In genomic region chr1:89843279-89844121, GRCh38 we compare ENCODE assay signal across 8 cellular contexts. TPM values are rescaled to one million over a fixed set of nuclear protein-coding genes. Genes with fewer than 3 reads are reported as not detected.
DNase-seq lines count a peak whose midpoint lies in the region; ATAC-seq and TF ChIP-seq lines count a peak whose summit lies in the region.

No MANE protein-coding gene starts in this region.

- no peaks in the 10 kb centered on the region for H3K9me3 ChIP-seq in CD4-positive, CD25-positive, alpha-beta regulatory T cell (ENCODE audit: control insufficient read depth in 2 of 2, low read length in 2 of 2)
- H3K9me3 ChIP-seq in OCI-LY1 (ENCODE audit: low read length) (no peaks in the 10 kb centered on the region), esophagus squamous epithelium (no peaks in the 10 kb centered on the region)
- no peaks in the 10 kb centered on the region for H3K9me3 ChIP-seq in naive thymus-derived CD4-positive, alpha-beta T cell (ENCODE audit: control insufficient read depth in 2 of 3, low read length in 3 of 3)

- intact Hi-C loops in esophagus squamous epithelium (cut with DNase I), result no loop called here
- intact Hi-C loops in naive thymus-derived CD4-positive, alpha-beta T cell (cut with micrococcal nuclease), result loop anchor here (1.0 to 10.0 kb wide), 17 partner anchors 12 to 951 kb away; partner anchors contain the start of genes LRRC8D (in 2 of the 2), ZNF326 (in 2 of the 2), GTF2B (in 1 of the 2) and LRRC8B (in 1 of the 2)

- peak overlapping the region; percentile 73 for H3K27ac ChIP-seq in CD4-positive, CD25-positive, alpha-beta regulatory T cell (ENCODE audit: insufficient read depth, low read length, poor library complexity, severe bottlenecking)
- H3K27ac ChIP-seq in OCI-LY1 (ENCODE audit: low read depth, low read length, poor library complexity, severe bottlenecking) (peak overlapping the region; percentile 80), esophagus squamous epithelium (peak overlapping the region; percentile 78 to 92 (median 84))
- peak overlapping the region; percentile 87 for H3K27ac ChIP-seq in naive thymus-derived CD4-positive, alpha-beta T cell (ENCODE audit: low read depth, low read length)

- H3F3A ChIP-seq in OCI-LY1 (ENCODE audit: insufficient read depth, low read length), result 0 out of 2 replicates have a peak, but pooled peaks cover 6% of the 10 kb centered on the region

- H3K27me3 Mint-ChIP-seq in CD4-positive, CD25-positive, alpha-beta regulatory T cell, result no peaks in the 10 kb centered on the region
- H3K27me3 Mint-ChIP-seq in naive thymus-derived CD4-positive, alpha-beta T cell, result no peaks in the 10 kb centered on the region

- peak overlapping the region; percentile 95 to 96 (median 95) for H3K27ac Mint-ChIP-seq in CD4-positive, CD25-positive, alpha-beta regulatory T cell
- H3K27ac Mint-ChIP-seq in naive thymus-derived CD4-positive, alpha-beta T cell, result peak overlapping the region; percentile 83 to 98 (median 94)

- H3K4me3 ChIP-seq in CD4-positive, CD25-positive, alpha-beta regulatory T cell (ENCODE audit: low read depth, low read length), result peak overlapping the region; percentile 86
- H3K4me3 ChIP-seq in OCI-LY1 (ENCODE audit: low read depth, low read length, poor library complexity, severe bottlenecking) (peak overlapping the region; percentile 77), esophagus squamous epithelium (peak overlapping the region; percentile 64 to 92 (median 80))
- H3K4me3 ChIP-seq in naive thymus-derived CD4-positive, alpha-beta T cell (ENCODE audit: low read length), result peak overlapping the region; percentile 69

- no peaks in the 10 kb centered on the region for H4K20me1 ChIP-seq in OCI-LY1 (ENCODE audit: insufficient read depth, low read length)

- no peaks in the 10 kb centered on the region for H3K9me3 Mint-ChIP-seq in CD4-positive, CD25-positive, alpha-beta regulatory T cell
- no peaks in the 10 kb centered on the region for H3K9me3 Mint-ChIP-seq in naive thymus-derived CD4-positive, alpha-beta T cell

- H3K36me3 Mint-ChIP-seq in CD4-positive, CD25-positive, alpha-beta regulatory T cell, result no peaks in the 10 kb centered on the region
- peaks cover 0 to 15% (median 4%) of the 10 kb centered on the region in 5 donors for H3K36me3 Mint-ChIP-seq in naive thymus-derived CD4-positive, alpha-beta T cell

- POLR2A ChIA-PET in naive thymus-derived CD4-positive, alpha-beta T cell (lab: Charles Lee), result interaction anchor here (0.5 to 4.3 kb wide), 23 partner anchors 9 to 735 kb away, joined by 3 to 47 read pairs (median 4); partner anchors contain the start of genes LRRC8C and LRRC8D

- DNase-seq in CD4-positive, CD25-positive, alpha-beta regulatory T cell, result peak; percentile 67 to 90 (median 79)
- DNase-seq in activated T-cell treated with anti-CD3 and anti-CD28 coated beads, Interleukin-2, amount 50 U/mL, for 1 hour, result peak; percentile 83
- peak; percentile 10 for DNase-seq in esophagus squamous epithelium (lab: John Stamatoyannopoulos, UW)
- peak; percentile 68 to 82 (median 78) for DNase-seq in naive thymus-derived CD4-positive, alpha-beta T cell
- peak; percentile 75 for DNase-seq in stimulated activated naive CD4-positive, alpha-beta T cell treated with Interleukin-2 at 50 U/mL for 16 hours (lab: John Stamatoyannopoulos, UW)

- WGBS in esophagus squamous epithelium, 2 donors, result 0 to 1% methylated on average over 24 to 26 of the region's 63 CpGs

- CTCF ChIA-PET in naive thymus-derived CD4-positive, alpha-beta T cell (lab: Charles Lee), result interaction anchor here (0.6 to 3.2 kb wide), 16 partner anchors 11 to 157 kb away, joined by 3 to 17 read pairs (median 3); partner anchors contain the start of gene LRRC8D

- peak overlapping the region; percentile 86 for H3K9ac ChIP-seq in OCI-LY1 (ENCODE audit: low read length)

- H3K4me2 ChIP-seq in OCI-LY1 (ENCODE audit: low read length), result peak overlapping the region; percentile 92

- ATAC-seq in CD4-positive, CD25-positive, alpha-beta regulatory T cell (ENCODE audit: low read depth in 2 of 2), result peak; percentile 88 to 90
- peak; percentile 91 for ATAC-seq in GM19324 (IDR thresholded peaks at IDR 0.05; ENCODE audit: low FRiP score, unreplicated experiment)
- ATAC-seq in HG03442 (IDR thresholded peaks at IDR 0.05; ENCODE audit: unreplicated experiment), result peak; percentile 85
- ATAC-seq in naive thymus-derived CD4-positive, alpha-beta T cell, result peak; percentile 93

- TF ChIP-seq CTCF in OCI-LY1 (IDR thresholded peaks at IDR 0.05; ENCODE audit: low read length) (peak; percentile 68), esophagus squamous epithelium (IDR thresholded peaks at IDR 0.05) (peak; percentile 46 to 85 (median 72))

- H3K4me1 ChIP-seq in CD4-positive, CD25-positive, alpha-beta regulatory T cell (ENCODE audit: control insufficient read depth, insufficient read depth, low read length, poor library complexity, severe bottlenecking), result peaks cover 51% of the 10 kb centered on the region
- H3K4me1 ChIP-seq in OCI-LY1 (ENCODE audit: insufficient read depth, low read length, severe bottlenecking), result peaks cover 58% of the 10 kb centered on the region
- peaks cover 0 to 23% (median 8%) of the 10 kb centered on the region in 3 donors for H3K4me1 ChIP-seq in esophagus squamous epithelium
- peaks cover 20 to 30% of the 10 kb centered on the region in 2 donors for H3K4me1 ChIP-seq in naive thymus-derived CD4-positive, alpha-beta T cell (ENCODE audit: control insufficient read depth in 2 of 2, insufficient read depth in 2 of 2, low read length in 2 of 2)

- H3K4me3 Mint-ChIP-seq in CD4-positive, CD25-positive, alpha-beta regulatory T cell, result peak overlapping the region; percentile 94 to 98 (median 95)
- peak overlapping the region; percentile 88 to 97 (median 96) for H3K4me3 Mint-ChIP-seq in naive thymus-derived CD4-positive, alpha-beta T cell

- peaks cover 25 to 55% (median 38%) of the 10 kb centered on the region in 4 donors for H3K4me1 Mint-ChIP-seq in CD4-positive, CD25-positive, alpha-beta regulatory T cell
- H3K4me1 Mint-ChIP-seq in naive thymus-derived CD4-positive, alpha-beta T cell, result peaks cover 41 to 58% (median 53%) of the 10 kb centered on the region in 7 donors

- H3K36me3 ChIP-seq in CD4-positive, CD25-positive, alpha-beta regulatory T cell (ENCODE audit: control insufficient read depth, insufficient read depth, low read length), result no peaks in the 10 kb centered on the region
- peaks cover 30% of the 10 kb centered on the region; the same call in 1 of the 2 replicates for H3K36me3 ChIP-seq in OCI-LY1 (ENCODE audit: insufficient read depth, low read length)
- no peaks in the 10 kb centered on the region for H3K36me3 ChIP-seq in esophagus squamous epithelium
- peaks cover 0 to 8% (median 0%) of the 10 kb centered on the region in 3 experiments for H3K36me3 ChIP-seq in naive thymus-derived CD4-positive, alpha-beta T cell (ENCODE audit: control insufficient read depth in 2 of 3, insufficient read depth in 3 of 3, low read length in 3 of 3)

- no peaks in the 10 kb centered on the region for H3K27me3 ChIP-seq in CD4-positive, CD25-positive, alpha-beta regulatory T cell (ENCODE audit: control insufficient read depth, insufficient read depth, low read length)
- no peaks in the 10 kb centered on the region for H3K27me3 ChIP-seq in OCI-LY1 (ENCODE audit: insufficient read depth, low read length)
- no peaks in the 10 kb centered on the region for H3K27me3 ChIP-seq in esophagus squamous epithelium
- no peaks in the 10 kb centered on the region for H3K27me3 ChIP-seq in naive thymus-derived CD4-positive, alpha-beta T cell (ENCODE audit: control insufficient read depth in 2 of 2, insufficient read depth in 2 of 2, low read length in 2 of 2)

- peak in 1 of 4 donors; percentile 35 for TF ChIP-seq POLR2A in esophagus squamous epithelium (IDR thresholded peaks at IDR 0.05)

- no peaks in the 10 kb centered on the region for H3K9me2 ChIP-seq in OCI-LY1 (ENCODE audit: low read depth, low read length)

- peaks cover 28% of the 10 kb centered on the region for H3K79me2 ChIP-seq in OCI-LY1 (ENCODE audit: insufficient read depth, low read length)

- no peak overlapping the region for H2AFZ ChIP-seq in OCI-LY1 (ENCODE audit: low read length)

RNA-seq across cellular contexts. Expression of gene LRRC8D, which starts 22.7 kb away (rescaled TPM):
- total RNA-seq in CD4-positive, CD25-positive, alpha-beta regulatory T cell, result 23.6 TPM
- 10 to 100 TPM; 45.4 to 69.0 (median 56.8) TPM for polyA plus RNA-seq in CD4-positive, CD25-positive, alpha-beta regulatory T cell
- 10 to 100 TPM in 3 of 4 donors, 1 to 10 TPM in 1; 8.7 to 19.1 (median 10.9) TPM for total RNA-seq in esophagus squamous epithelium
- 10 to 100 TPM; 21.1 to 42.6 (median 37.3) TPM for total RNA-seq in naive thymus-derived CD4-positive, alpha-beta T cell
- polyA plus RNA-seq in naive thymus-derived CD4-positive, alpha-beta T cell, result 10 to 100 TPM; 47.7 to 65.7 TPM

Comparison
In these comparisons a context has a peak if more than half of its experiments do, and no peak if none do; other contexts are left out.
1. Peak in every context shown above with its lines: DNase-seq, ATAC-seq, H3K4me3 ChIP-seq and H3K27ac ChIP-seq.
2. DNase-seq: peak in every context shown above with its lines; median percentile 83 in activated T-cell treated with anti-CD3 and anti-CD28 coated beads, Interleukin-2, amount 50 U/mL, for 1 hour; 79 in CD4-positive, CD25-positive, alpha-beta regulatory T cell; 78 in naive thymus-derived CD4-positive, alpha-beta T cell; 75 in stimulated activated naive CD4-positive, alpha-beta T cell treated with Interleukin-2 at 50 U/mL for 16 hours; 10 in esophagus squamous epithelium.